27 cellular contexts compared by ENCODE assay signal in genomic region chr10:116007256-116007891, GRCh38.
"Had no signal": no experiment of that assay in that cellular context is flagged by ENCODE, and none has a peak within 500 bp of the region (broad histone marks: within the 10 kb centered on the region; RNA-seq: fewer than 3 reads in every experiment).

No MANE protein-coding gene starts in this region.

- DNase-seq: activated CD4-positive, alpha-beta T cell treated with anti-CD3 and anti-CD28 coated beads for 36 hours; activated CD4-positive, CD25-positive, alpha-beta regulatory T cell; activated CD8-positive, alpha-beta T cell treated with anti-CD3 and anti-CD28 coated beads, Interleukin-2, amount 10 ng/mL, durations not matched to agents 7 days and 5 days; activated naive CD4-positive, alpha-beta T cell treated with Interleukin-2 at 50 U/mL for 16 hours; activated T-cell treated with anti-CD3 and anti-CD28 coated beads for 4 hours; activated T-cell treated with anti-CD3 and anti-CD28 coated beads, Interleukin-2, amount 50 U/mL, for 72 hours; aorta; body of pancreas; cortex of kidney; effector memory CD8-positive, alpha-beta T cell; erythroblast; heart left ventricle; immature natural killer cell; kidney glomerular epithelial cell; left ventricle myocardium inferior; ovary; retina; small intestine; stimulated activated CD4-positive, alpha-beta T cell treated with anti-CD3 and anti-CD28 coated beads, Interleukin-1b, Interleukin-23, amount 100 ng/mL, for 48 hours; stimulated activated CD4-positive, alpha-beta T cell treated with anti-CD3 and anti-CD28 coated beads, Interleukin-4, amount 100 ng/mL, for 4 hours; stimulated activated CD8-positive, alpha-beta memory T cell treated with anti-CD3 and anti-CD28 coated beads, Interleukin-4, amount 100 ng/mL, for 48 hours; stimulated activated naive CD4-positive, alpha-beta T cell; T-cell had no signal

- H3K27me3 ChIP-seq: body of pancreas, cardiac muscle cell, heart left ventricle, ovary, tibial nerve had no signal

- H3K36me3 ChIP-seq: cardiac muscle cell, heart left ventricle, left ventricle myocardium inferior, ovary, tibial nerve had no signal

- H3K4me3 ChIP-seq: body of pancreas, cardiac muscle cell, heart left ventricle, left ventricle myocardium inferior, lung, ovary, tibial nerve had no signal

- ATAC-seq: activated CD4-positive, alpha-beta T cell treated with anti-CD3 and anti-CD28 coated beads for 36 hours; activated CD8-positive, alpha-beta T cell treated with anti-CD3 and anti-CD28 coated beads, Interleukin-2, amount 10 ng/mL, durations not matched to agents 7 days and 5 days; activated T-cell treated with anti-CD3 and anti-CD28 coated beads, Interleukin-2, amount 50 U/mL, for 72 hours; body of pancreas; effector memory CD8-positive, alpha-beta T cell; heart left ventricle; sciatic nerve; T-cell had no signal

- H3K27ac ChIP-seq: body of pancreas, cardiac muscle cell, heart left ventricle, left ventricle myocardium inferior, ovary, tibial nerve had no signal

- FAIRE-seq: small intestine had no signal

- H3K9me3 ChIP-seq: body of pancreas, ovary had no signal

- H3K4me1 ChIP-seq: body of pancreas, heart left ventricle, left ventricle myocardium inferior, tibial nerve had no signal
